1 cellular context compared by ENCODE assay signal in genomic region chr16:57535680-57536305, GRCh38.
A peak's percentile ranks its signal among the peaks of the same experiment; 100 is the strongest.
TF ChIP-seq lines count a peak whose summit lies in the region.

No MANE protein-coding gene starts in this region.

TF ChIP-seq in HepG2, 621 proteins besides CTCF, POLR2A, EP300 and RAD21 (continued from another document and continues in another):
- TF ChIP-seq ZBED4 (CRISPR knock-in tag; IDR thresholded peaks at IDR 0.05; ENCODE audit: borderline replicate concordance), result peak; percentile 42
- no peak for TF ChIP-seq MAFG (CRISPR knock-in tag; IDR thresholded peaks at IDR 0.05)
- peak; percentile 27; the same call in 1 of the 2 replicates for TF ChIP-seq ZNF782 (CRISPR knock-in tag; IDR thresholded peaks at IDR 0.05; ENCODE audit: borderline replicate concordance)
- TF ChIP-seq ZNF839 (CRISPR knock-in tag; IDR thresholded peaks at IDR 0.05; ENCODE audit: borderline replicate concordance), result no peak
- TF ChIP-seq HBP1 (CRISPR knock-in tag; IDR thresholded peaks at IDR 0.05; ENCODE audit: low read depth), result no peak
- peak; percentile 25; the same call in 1 of the 2 replicates for TF ChIP-seq ARID4A (CRISPR knock-in tag; IDR thresholded peaks at IDR 0.05; ENCODE audit: borderline replicate concordance)
- TF ChIP-seq ZNF143 (CRISPR knock-in tag; IDR thresholded peaks at IDR 0.05), result no peak
- no peak for TF ChIP-seq PRDM15 (CRISPR knock-in tag; IDR thresholded peaks at IDR 0.05)
- no peak for TF ChIP-seq SETDB1 (CRISPR knock-in tag; IDR thresholded peaks at IDR 0.05; ENCODE audit: borderline replicate concordance)
- peak; percentile 92 for TF ChIP-seq SP2 (CRISPR knock-in tag; IDR thresholded peaks at IDR 0.05)
- no peak for TF ChIP-seq ZNF674 (CRISPR knock-in tag; IDR thresholded peaks at IDR 0.05; ENCODE audit: low read depth)
- no peak for TF ChIP-seq ZNF773 (CRISPR knock-in tag; IDR thresholded peaks at IDR 0.05; ENCODE audit: borderline replicate concordance)
- TF ChIP-seq POGK (CRISPR knock-in tag; conservative IDR thresholded peaks at IDR 0.05), result peak; percentile 15; the same call in 1 of the 2 replicates
- no peak for TF ChIP-seq FLYWCH1 (CRISPR knock-in tag; IDR thresholded peaks at IDR 0.05)
- TF ChIP-seq SMAD3 (CRISPR knock-in tag; IDR thresholded peaks at IDR 0.05), result no peak
- no peak for TF ChIP-seq RORA (CRISPR knock-in tag; IDR thresholded peaks at IDR 0.05)
- TF ChIP-seq PHF20 (CRISPR knock-in tag; IDR thresholded peaks at IDR 0.05), result no peak
- TF ChIP-seq ZNF274 (CRISPR knock-in tag; IDR thresholded peaks at IDR 0.05), result peak; percentile 65; the same call in 1 of the 2 replicates
- peak; percentile 54 for TF ChIP-seq NAIF1 (CRISPR knock-in tag; IDR thresholded peaks at IDR 0.05; ENCODE audit: borderline replicate concordance)
- no peak for TF ChIP-seq ZNF570 (CRISPR knock-in tag; IDR thresholded peaks at IDR 0.05; ENCODE audit: borderline replicate concordance)
- no peak for TF ChIP-seq ZMYM2 (CRISPR knock-in tag; IDR thresholded peaks at IDR 0.05)
- 0 out of 2 replicates have a peak, but pooled peaks have one; percentile 37 for TF ChIP-seq GABPB1 (CRISPR knock-in tag; IDR thresholded peaks at IDR 0.05)
- TF ChIP-seq DNMT3B (CRISPR knock-in tag; conservative IDR thresholded peaks at IDR 0.05), result 0 out of 2 replicates have a peak, but pooled peaks have one; percentile 44
- TF ChIP-seq ADNP (CRISPR knock-in tag; IDR thresholded peaks at IDR 0.05), result 0 out of 2 replicates have a peak, but pooled peaks have one; percentile 28
- no peak for TF ChIP-seq ZBTB7A (CRISPR knock-in tag; IDR thresholded peaks at IDR 0.05)
- TF ChIP-seq ZC3H13 (CRISPR knock-in tag; IDR thresholded peaks at IDR 0.05), result peak; percentile 46; the same call in 1 of the 2 replicates
- TF ChIP-seq LCORL (IDR thresholded peaks at IDR 0.05), result no peak
- peak; percentile 57; the same call in 1 of the 2 replicates for TF ChIP-seq LCORL (CRISPR knock-in tag; IDR thresholded peaks at IDR 0.05)
- 0 out of 2 replicates have a peak, but pooled peaks have one; percentile 22 for TF ChIP-seq ZNF281 (CRISPR knock-in tag; IDR thresholded peaks at IDR 0.05; ENCODE audit: borderline replicate concordance)
- no peak for TF ChIP-seq ELK4 (CRISPR knock-in tag; IDR thresholded peaks at IDR 0.05; ENCODE audit: borderline replicate concordance)
- TF ChIP-seq ZNF333 (CRISPR knock-in tag; IDR thresholded peaks at IDR 0.05; ENCODE audit: borderline replicate concordance), result no peak
- TF ChIP-seq ZNF598 (CRISPR knock-in tag; IDR thresholded peaks at IDR 0.05; ENCODE audit: borderline replicate concordance), result 0 out of 2 replicates have a peak, but pooled peaks have one; percentile 15
- no peak for TF ChIP-seq ATF7 (IDR thresholded peaks at IDR 0.05)
- no peak for TF ChIP-seq ATF7 (CRISPR knock-in tag; IDR thresholded peaks at IDR 0.05)
- no peak for TF ChIP-seq ZHX1 (CRISPR knock-in tag; IDR thresholded peaks at IDR 0.05; ENCODE audit: low read depth)
- TF ChIP-seq ZFY (CRISPR knock-in tag; IDR thresholded peaks at IDR 0.05), result no peak
